In genomic region chr4:2886622-2887021, GRCh38 we compare ENCODE assay signal across 17 cellular contexts. TPM values are rescaled to one million over a fixed set of nuclear protein-coding genes. Genes with fewer than 3 reads are reported as not detected.
DNase-seq lines count a peak whose midpoint lies in the region; ATAC-seq and TF ChIP-seq lines count a peak whose summit lies in the region.
"Had no signal": no experiment of that assay in that cellular context is flagged by ENCODE, and none has a peak within 500 bp of the region (broad histone marks: within the 10 kb centered on the region; RNA-seq: fewer than 3 reads in every experiment).

No MANE protein-coding gene starts in this region.

- no peaks in the 10 kb centered on the region for H3K9me2 ChIP-seq in neural cell (ENCODE audit: insufficient read depth, low read length)

- no peaks in the 10 kb centered on the region for H3K27me3 Mint-ChIP-seq in endodermal cell (ENCODE audit: insufficient read depth)
- H3K27me3 Mint-ChIP-seq: activated CD4-positive, alpha-beta T cell treated with anti-CD3 and anti-CD28 coated beads for 36 hours; activated CD8-positive, alpha-beta memory T cell treated with anti-CD3 and anti-CD28 coated beads, Interleukin-2, amount 10 ng/mL, durations not matched to agents 7 days and 5 days; activated naive CD8-positive, alpha-beta T cell treated with anti-CD3 and anti-CD28 coated beads, Interleukin-2, amount 10 ng/mL, durations not matched to agents 7 days and 5 days; stimulated activated naive CD8-positive, alpha-beta T cell treated with anti-CD3 and anti-CD28 coated beads, Interleukin-15, amount 100 ng/mL, for 72 hours; type B pancreatic cell had no signal

- no peaks in the 10 kb centered on the region for H3K27me3 ChIP-seq in endodermal cell (ENCODE audit: control insufficient read depth, insufficient read depth, low read length, poor library complexity, severe bottlenecking)
- no peaks in the 10 kb centered on the region for H3K27me3 ChIP-seq in neural cell (ENCODE audit: insufficient read depth, low read depth, low read length)
- H3K27me3 ChIP-seq: body of pancreas, foreskin keratinocyte had no signal

- no peak overlapping the region for H3K27ac ChIP-seq in endodermal cell (ENCODE audit: low read depth, low read length)
- no peak overlapping the region for H3K27ac ChIP-seq in neural cell (ENCODE audit: low read length)
- H3K27ac ChIP-seq: body of pancreas, foreskin keratinocyte had no signal

- no peak for TF ChIP-seq EP300 in neural cell (conservative IDR thresholded peaks at IDR 0.05; ENCODE audit: poor library complexity, severe bottlenecking)

- H3K9me3 ChIP-seq in endodermal cell (ENCODE audit: control insufficient read depth, low read length) (no peaks in the 10 kb centered on the region), neural cell (ENCODE audit: low read length) (no peaks in the 10 kb centered on the region)
- H3K9me3 ChIP-seq: body of pancreas had no signal

- no peak overlapping the region for H3K4me2 ChIP-seq in neural cell (ENCODE audit: low read length)

- no peak overlapping the region for H2AFZ ChIP-seq in neural cell (ENCODE audit: low read depth, low read length)

- peak; percentile 15 for TF ChIP-seq RAD21 in neural cell (conservative IDR thresholded peaks at IDR 0.05)

- peaks cover 61% of the 10 kb centered on the region for H3K36me3 Mint-ChIP-seq in endodermal cell (ENCODE audit: low read depth)

- H3K79me2 ChIP-seq in neural cell (replicated peaks; ENCODE audit: insufficient read depth, low read length): peaks cover 5% of the 10 kb centered on the region

- no peak overlapping the region for H3K27ac Mint-ChIP-seq in endodermal cell
- H3K27ac Mint-ChIP-seq: activated CD4-positive, alpha-beta T cell treated with anti-CD3 and anti-CD28 coated beads for 36 hours; activated CD8-positive, alpha-beta memory T cell treated with anti-CD3 and anti-CD28 coated beads, Interleukin-2, amount 10 ng/mL, durations not matched to agents 7 days and 5 days; activated naive CD8-positive, alpha-beta T cell treated with anti-CD3 and anti-CD28 coated beads, Interleukin-2, amount 10 ng/mL, durations not matched to agents 7 days and 5 days; HFFc6; stimulated activated naive CD8-positive, alpha-beta T cell treated with anti-CD3 and anti-CD28 coated beads, Interleukin-15, amount 100 ng/mL, for 72 hours; type B pancreatic cell had no signal

- DNase-seq in NCI-H146 (lab: John Stamatoyannopoulos, UW) (peak; percentile 45), NCI-H82 (lab: John Stamatoyannopoulos, UW) (peak; percentile 92), endodermal cell (no peak), GM03348 (ENCODE audit: low spot score) (no peak), iPS-NIHi7 (ENCODE audit: extremely low spot score) (no peak), sciatic nerve (ENCODE audit: low spot score) (no peak)
- DNase-seq: activated CD4-positive, alpha-beta T cell treated with anti-CD3 and anti-CD28 coated beads for 36 hours; activated CD8-positive, alpha-beta memory T cell treated with anti-CD3 and anti-CD28 coated beads, Interleukin-2, amount 10 ng/mL, durations not matched to agents 7 days and 5 days; activated naive CD8-positive, alpha-beta T cell treated with anti-CD3 and anti-CD28 coated beads, Interleukin-2, amount 10 ng/mL, durations not matched to agents 7 days and 5 days; body of pancreas; COR-L47; foreskin keratinocyte; HFFc6; stimulated activated naive CD8-positive, alpha-beta T cell treated with anti-CD3 and anti-CD28 coated beads, Interleukin-15, amount 100 ng/mL, for 72 hours had no signal

- H3F3A ChIP-seq in neural cell (ENCODE audit: insufficient read depth, low read length, poor library complexity, severe bottlenecking): peaks cover 3% of the 10 kb centered on the region

- H3K36me3 ChIP-seq in endodermal cell (ENCODE audit: control insufficient read depth, insufficient read depth, low read length): peaks cover 78% of the 10 kb centered on the region
- no peaks in the 10 kb centered on the region for H3K36me3 ChIP-seq in neural cell (ENCODE audit: insufficient read depth, low read length)

- WGBS in endodermal cell (ENCODE audit: insufficient coverage in 1 of 2, insufficient read length in 1 of 2), 2 experiments: 62 to 89% methylated on average over 4 to 6 of the region's 6 CpGs

- H3K9me3 Mint-ChIP-seq in endodermal cell: no peaks in the 10 kb centered on the region
- H3K9me3 Mint-ChIP-seq: activated naive CD8-positive, alpha-beta T cell treated with anti-CD3 and anti-CD28 coated beads, Interleukin-2, amount 10 ng/mL, durations not matched to agents 7 days and 5 days; HFFc6; stimulated activated naive CD8-positive, alpha-beta T cell treated with anti-CD3 and anti-CD28 coated beads, Interleukin-15, amount 100 ng/mL, for 72 hours; type B pancreatic cell had no signal

- peak overlapping the region; percentile 5 for H3K4me3 ChIP-seq in endodermal cell (ENCODE audit: low read length)
- H3K4me3 ChIP-seq in neural cell (ENCODE audit: low read length): no peak overlapping the region
- H3K4me3 ChIP-seq: body of pancreas, K562 had no signal

- no peaks in the 10 kb centered on the region for H3K4me1 ChIP-seq in endodermal cell (ENCODE audit: control insufficient read depth, insufficient read depth, low read length)
- H3K4me1 ChIP-seq: body of pancreas, foreskin keratinocyte had no signal

- H3K4me3 Mint-ChIP-seq in endodermal cell: no peak overlapping the region
- H3K4me3 Mint-ChIP-seq: activated CD4-positive, alpha-beta T cell treated with anti-CD3 and anti-CD28 coated beads for 36 hours; activated CD8-positive, alpha-beta memory T cell treated with anti-CD3 and anti-CD28 coated beads, Interleukin-2, amount 10 ng/mL, durations not matched to agents 7 days and 5 days; activated naive CD8-positive, alpha-beta T cell treated with anti-CD3 and anti-CD28 coated beads, Interleukin-2, amount 10 ng/mL, durations not matched to agents 7 days and 5 days; HFFc6; stimulated activated naive CD8-positive, alpha-beta T cell treated with anti-CD3 and anti-CD28 coated beads, Interleukin-15, amount 100 ng/mL, for 72 hours; type B pancreatic cell had no signal

- no peak for TF ChIP-seq CTCF in endodermal cell (conservative IDR thresholded peaks at IDR 0.05)
- TF ChIP-seq CTCF in neural cell (IDR thresholded peaks at IDR 0.05; ENCODE audit: poor library complexity, severe bottlenecking): no peak

- ATAC-seq in sciatic nerve: no peak
- ATAC-seq: activated CD4-positive, alpha-beta T cell treated with anti-CD3 and anti-CD28 coated beads for 36 hours; activated CD8-positive, alpha-beta memory T cell treated with anti-CD3 and anti-CD28 coated beads, Interleukin-2, amount 10 ng/mL, durations not matched to agents 7 days and 5 days; body of pancreas; foreskin keratinocyte; K562; stimulated activated naive CD8-positive, alpha-beta T cell treated with anti-CD3 and anti-CD28 coated beads, Interleukin-15, amount 100 ng/mL, for 72 hours had no signal

- H3K9ac ChIP-seq in endodermal cell (ENCODE audit: extremely low read depth, low read length, poor library complexity, severe bottlenecking) (no peak overlapping the region), neural cell (ENCODE audit: low read length) (no peak overlapping the region)

- H4K20me1 ChIP-seq in neural cell (ENCODE audit: insufficient read depth): peaks cover 3% of the 10 kb centered on the region

- intact Hi-C loops in sciatic nerve (cut with DNase I): no loop called here

- peaks cover 20% of the 10 kb centered on the region for H3K4me1 Mint-ChIP-seq in endodermal cell
- H3K4me1 Mint-ChIP-seq: activated CD4-positive, alpha-beta T cell treated with anti-CD3 and anti-CD28 coated beads for 36 hours; stimulated activated naive CD8-positive, alpha-beta T cell treated with anti-CD3 and anti-CD28 coated beads, Interleukin-15, amount 100 ng/mL, for 72 hours had no signal

TF ChIP-seq in neural cell, 6 proteins besides CTCF, POLR2A, EP300 and RAD21:
- TF ChIP-seq MXI1 (conservative IDR thresholded peaks at IDR 0.05; ENCODE audit: poor library complexity, severe bottlenecking) (no peak), POLR2AphosphoS5 (IDR thresholded peaks at IDR 0.05) (peak; percentile 86)

RNA-seq across cellular contexts. Expression of gene ADD1, which starts 43.0 kb away (rescaled TPM):
- total RNA-seq in endodermal cell: 100 to 1,000 TPM; 231 to 257 TPM
- polyA plus RNA-seq in endodermal cell (2013, experiment 1 of 2): 244 TPM
- 230 TPM for polyA plus RNA-seq in endodermal cell (2013, experiment 2 of 2)
- 180 and 190 TPM in 2 replicates for polyA plus RNA-seq in neural cell
- 214 and 218 TPM in 2 replicates for polyA minus RNA-seq in neural cell
- 429 TPM for total RNA-seq in sciatic nerve

Comparison
In these comparisons a context has a peak if more than half of its experiments do, and no peak if none do; other contexts are left out.
1. DNase-seq: peak in NCI-H146 (single experiment) and NCI-H82 (single experiment); none in endodermal cell (single experiment), GM03348 (single experiment), iPS-NIHi7 (single experiment) and sciatic nerve (single experiment).